ENCODE assay signal across 19 cellular contexts in the genomic region with DNA sequence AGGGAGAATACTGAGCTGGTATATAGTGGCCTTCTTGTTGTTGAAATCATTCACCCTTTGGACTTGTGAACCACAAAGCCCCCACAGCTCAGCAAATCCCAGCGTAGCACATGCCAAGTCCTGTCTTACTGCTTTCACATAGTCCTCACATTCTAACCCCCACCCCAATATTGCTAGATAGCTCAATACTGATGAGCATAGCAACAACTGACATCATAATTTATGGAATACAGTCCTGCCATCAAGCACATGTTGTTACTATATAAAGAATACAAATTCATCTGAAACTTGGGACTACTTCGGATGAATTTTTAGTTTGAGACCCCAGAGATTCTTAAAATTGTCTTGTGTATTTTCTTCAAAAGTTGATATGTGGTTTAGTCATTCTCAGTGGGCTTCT. TPM values are rescaled to one million over a fixed set of nuclear protein-coding genes. Genes with fewer than 3 reads are reported as not detected.
"Had no signal": no experiment of that assay in that cellular context is flagged by ENCODE, and none has a peak within 500 bp of the region (broad histone marks: within the 10 kb centered on the region; RNA-seq: fewer than 3 reads in every experiment).

No MANE protein-coding gene starts in this region.

- H3K27ac ChIP-seq: RWPE1 had no signal

- H3K27me3 ChIP-seq: MG63 had no signal

- H3K4me3 ChIP-seq: MG63 had no signal

- DNase-seq: IMR-90, Karpas-422, KG1, MG63, NCI-H1092, NCI-H1105 treated with DMSO at 0.1 percent for 48 hours, NCI-H1417 treated with DMSO at 0.1 percent for 48 hours, NCI-H146, NCI-H1694 treated with DMSO at 0.1 percent for 48 hours, NCI-H1930, NCI-H2081, NCI-H2171, NCI-H226, NCI-H446, NCI-H510A, NCI-H524 treated with DMSO at 0.1 percent for 48 hours, NCI-H774, SHP77 had no signal

- H3K9me3 ChIP-seq: MG63 had no signal

- H3K36me3 ChIP-seq: MG63 had no signal

RNA-seq across cellular contexts. Expression of gene DACH1, which starts 15.5 kb away (rescaled TPM):
- total RNA-seq: IMR-90 had no signal
- polyA plus RNA-seq: IMR-90 had no signal
